8 cellular contexts compared by ENCODE assay signal in the genomic region with DNA sequence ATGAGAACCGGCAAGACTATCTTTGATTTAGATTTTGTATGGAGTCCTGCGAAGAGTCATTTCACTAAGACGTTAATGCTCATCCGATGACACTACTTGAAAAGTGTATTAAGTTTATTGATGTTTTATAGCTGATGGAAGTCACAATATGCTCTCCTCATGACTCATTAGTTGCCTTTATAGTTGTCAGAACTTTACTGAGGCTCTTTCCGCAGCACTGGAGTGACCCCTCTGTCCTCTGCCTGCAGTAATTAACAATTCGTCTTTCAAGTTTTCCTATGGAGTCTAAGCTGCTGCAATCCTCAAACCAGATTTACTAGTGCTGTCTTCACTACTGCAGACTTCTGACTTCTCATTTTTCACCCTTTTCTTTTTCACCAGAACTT. TPM values are rescaled to one million over a fixed set of nuclear protein-coding genes. Genes with fewer than 3 reads are reported as not detected.
A peak's percentile ranks its signal among the peaks of the same experiment; 100 is the strongest.
DNase-seq lines count a peak whose midpoint lies in the region; ATAC-seq and TF ChIP-seq lines count a peak whose summit lies in the region.

No MANE protein-coding gene starts in this region.

- peaks cover 24% of the 10 kb centered on the region for H3K4me1 Mint-ChIP-seq in CD14-positive monocyte

- H2AFZ ChIP-seq in Loucy (ENCODE audit: low read length), result peak overlapping the region; percentile 96

- H3K9me2 ChIP-seq in Loucy (replicated peaks; ENCODE audit: low read depth, low read length), result no peaks in the 10 kb centered on the region

- H3K27me3 Mint-ChIP-seq in CD14-positive monocyte (ENCODE audit: low read depth in 3 of 3), result peaks cover 0 to 2% (median 0%) of the 10 kb centered on the region in 3 donors

- peaks cover under 1% of the 10 kb centered on the region; the same call in 1 of the 2 replicates for H3K36me3 ChIP-seq in Loucy (ENCODE audit: insufficient read depth, low read length)
- H3K36me3 ChIP-seq in mesodermal cell (ENCODE audit: control insufficient read depth, insufficient read depth, low read length), result peaks cover 8% of the 10 kb centered on the region

- H3K79me2 ChIP-seq in Loucy (ENCODE audit: insufficient read depth, low read length), result peaks cover 28% of the 10 kb centered on the region

- 6 to 11% methylated on average over 3 to 6 of the region's 6 CpGs for WGBS in mesodermal cell (ENCODE audit: insufficient coverage in 2 of 2), 2 experiments

- no peak for ATAC-seq in GM21515 (IDR thresholded peaks at IDR 0.05; ENCODE audit: unreplicated experiment)

- H3K9ac ChIP-seq in Loucy (ENCODE audit: low read depth, low read length, poor library complexity, severe bottlenecking), result peak overlapping the region; percentile 78

- H3K9me3 Mint-ChIP-seq in CD14-positive monocyte, result no peaks in the 10 kb centered on the region

- H3K9me3 ChIP-seq in Loucy (ENCODE audit: insufficient read depth, low read depth, low read length) (no peaks in the 10 kb centered on the region), mesodermal cell (ENCODE audit: control insufficient read depth, low read length) (no peaks in the 10 kb centered on the region)

- H3F3A ChIP-seq in Loucy (ENCODE audit: low read depth), result 0 out of 2 replicates have a peak, but pooled peaks cover 3% of the 10 kb centered on the region

- peak overlapping the region; percentile 93 for H3K4me3 ChIP-seq in Loucy (ENCODE audit: low read length, poor library complexity, severe bottlenecking)
- peak overlapping the region; percentile 81 to 84 for H3K4me3 ChIP-seq in cardiac fibroblast (replicated peaks in 1 of 2; ENCODE audit: low read depth in 2 of 2, low read length in 2 of 2)
- H3K4me3 ChIP-seq in mesodermal cell (ENCODE audit: extremely low read depth, insufficient read depth, low read length, poor library complexity, severe bottlenecking), result peak overlapping the region; percentile 79

- H3K27ac ChIP-seq in mesodermal cell (ENCODE audit: low read depth, low read length, severe bottlenecking), result peak overlapping the region; percentile 98

- H3K27ac Mint-ChIP-seq in CD14-positive monocyte, result peak overlapping the region; percentile 99 to 100 (median 100)

- H3K4me1 ChIP-seq in Loucy (ENCODE audit: insufficient read depth, low read length, poor library complexity, severe bottlenecking) (peaks cover 19% of the 10 kb centered on the region), mesodermal cell (ENCODE audit: control insufficient read depth, insufficient read depth, low read length, poor library complexity, severe bottlenecking) (peaks cover 4% of the 10 kb centered on the region)

- TF ChIP-seq CTCF in CD14-positive monocyte (IDR thresholded peaks at IDR 0.05), result no peak
- TF ChIP-seq CTCF in Loucy (conservative IDR thresholded peaks at IDR 0.05; ENCODE audit: low read length), result no peak
- no peak for TF ChIP-seq CTCF in cardiac fibroblast (IDR thresholded peaks at IDR 0.05; ENCODE audit: low read depth, low read length)

- DNase-seq in CD14-positive monocyte (ENCODE audit: low spot score) (no peak), cardiac fibroblast (ENCODE audit: low read depth in 2 of 2) (peak; percentile 26 to 45), hypothalamus (lab: John Stamatoyannopoulos, UW) (no peak), kidney glomerular epithelial cell (lab: John Stamatoyannopoulos, UW) (no peak), NK-92 (lab: John Stamatoyannopoulos, UW; ENCODE audit: unreplicated experiment) (no peak)

- H3K4me3 Mint-ChIP-seq in CD14-positive monocyte, result peak overlapping the region; percentile 98 to 99

- peaks cover 19 to 29% of the 10 kb centered on the region in 2 donors for H3K36me3 Mint-ChIP-seq in CD14-positive monocyte

- intact Hi-C loops in CD14-positive monocyte (cut with micrococcal nuclease), result loop anchor here (2.0 to 5.0 kb wide), 3 partner anchors 23 to 33 kb away; a partner anchor contains a TSS

- no peaks in the 10 kb centered on the region for H4K20me1 ChIP-seq in Loucy (ENCODE audit: insufficient read depth, low read length, poor library complexity, severe bottlenecking)

- H3K4me2 ChIP-seq in Loucy (ENCODE audit: low read depth, low read length, poor library complexity, severe bottlenecking), result peak overlapping the region; percentile 98

- H3K27me3 ChIP-seq in Loucy (ENCODE audit: insufficient read depth, low read length, poor library complexity, severe bottlenecking), result no peaks in the 10 kb centered on the region

RNA-seq across cellular contexts. Expression of a gene that starts 0.9 kb away (rescaled TPM):
- polyA plus RNA-seq in CD14-positive monocyte, result 10 to 100 TPM; 11.6 to 23.6 TPM
- polyA plus RNA-seq in mesodermal cell (2013, experiment 1 of 2), result 16.4 TPM
- 20.5 TPM for polyA plus RNA-seq in mesodermal cell (2013, experiment 2 of 2)

RNA-seq across cellular contexts. Expression of a gene that starts 6.2 kb away (rescaled TPM):
- polyA plus RNA-seq in CD14-positive monocyte, result 1 to 10 TPM; 4.7 to 5.2 TPM
- 9.5 TPM for polyA plus RNA-seq in mesodermal cell (2013, experiment 1 of 2)
- polyA plus RNA-seq in mesodermal cell (2013, experiment 2 of 2), result 9.2 TPM

RNA-seq across cellular contexts. Expression of a gene that starts 32.6 kb away (rescaled TPM):
- 10 to 100 TPM; 11.7 to 14.0 TPM for polyA plus RNA-seq in CD14-positive monocyte
- polyA plus RNA-seq in mesodermal cell (2013, experiment 1 of 2), result 20.8 TPM
- polyA plus RNA-seq in mesodermal cell (2013, experiment 2 of 2), result 21.9 TPM

RNA-seq across cellular contexts. Expression of a gene that starts 48.1 kb away (rescaled TPM):
- 100 to 1,000 TPM; 169 to 173 TPM for polyA plus RNA-seq in CD14-positive monocyte
- polyA plus RNA-seq in mesodermal cell (2013, experiment 1 of 2), result 243 TPM
- 262 TPM for polyA plus RNA-seq in mesodermal cell (2013, experiment 2 of 2)

Comparison
In these comparisons a context has a peak if more than half of its experiments do, and no peak if none do; other contexts are left out.
1. DNase-seq: peak in cardiac fibroblast (2 of 2); none in CD14-positive monocyte (single experiment), hypothalamus (0 of 51), kidney glomerular epithelial cell (single experiment) and NK-92 (single experiment).
2. Peak in every context shown above with its lines, with median percentiles within 50 percentile points of each other: H3K4me3 ChIP-seq.